In genomic region chr16:66961065-66961744, GRCh38 we compare ENCODE assay signal across 8 cellular contexts.
A peak's percentile ranks its signal among the peaks of the same experiment; 100 is the strongest.
DNase-seq lines count a peak whose midpoint lies in the region; ATAC-seq and TF ChIP-seq lines count a peak whose summit lies in the region.

A gene with protein sequence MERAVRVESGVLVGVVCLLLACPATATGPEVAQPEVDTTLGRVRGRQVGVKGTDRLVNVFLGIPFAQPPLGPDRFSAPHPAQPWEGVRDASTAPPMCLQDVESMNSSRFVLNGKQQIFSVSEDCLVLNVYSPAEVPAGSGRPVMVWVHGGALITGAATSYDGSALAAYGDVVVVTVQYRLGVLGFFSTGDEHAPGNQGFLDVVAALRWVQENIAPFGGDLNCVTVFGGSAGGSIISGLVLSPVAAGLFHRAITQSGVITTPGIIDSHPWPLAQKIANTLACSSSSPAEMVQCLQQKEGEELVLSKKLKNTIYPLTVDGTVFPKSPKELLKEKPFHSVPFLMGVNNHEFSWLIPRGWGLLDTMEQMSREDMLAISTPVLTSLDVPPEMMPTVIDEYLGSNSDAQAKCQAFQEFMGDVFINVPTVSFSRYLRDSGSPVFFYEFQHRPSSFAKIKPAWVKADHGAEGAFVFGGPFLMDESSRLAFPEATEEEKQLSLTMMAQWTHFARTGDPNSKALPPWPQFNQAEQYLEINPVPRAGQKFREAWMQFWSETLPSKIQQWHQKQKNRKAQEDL (plus strand): TSS chr16:66961266. CDS start chr16:66961308, 42 bp downstream.

- no peaks in the 10 kb centered on the region for H3K36me3 ChIP-seq in SK-N-MC (ENCODE audit: insufficient read depth, low read length)

- H3K9ac ChIP-seq in SK-N-MC (ENCODE audit: insufficient read length) = no peak within 1 kb of the TSS

- peak within 1 kb of the TSS; percentile 68 for H3K4me3 ChIP-seq in SK-N-MC
- no peak within 1 kb of the TSS for H3K4me3 ChIP-seq in coronary artery

- ATAC-seq in GM21576 (IDR thresholded peaks at IDR 0.05; ENCODE audit: unreplicated experiment) = peak; percentile 69

- H3K27ac ChIP-seq in SK-N-MC = no peak within 1 kb of the TSS
- H3K27ac ChIP-seq in angular gyrus (ENCODE audit: low read depth, low read length) = peak within 1 kb of the TSS; percentile 30
- peak within 1 kb of the TSS in 1 of 2 donors; percentile 60 for H3K27ac ChIP-seq in coronary artery

- no peaks in the 10 kb centered on the region for H3K9me3 ChIP-seq in SK-N-MC (ENCODE audit: low read depth, low read length)

- DNase-seq in DMS53 (lab: John Stamatoyannopoulos, UW) (peak; percentile 88), LoVo (ENCODE audit: low spot score) (peak; percentile 71), SK-N-MC (ENCODE audit: low read depth, low spot score) (no peak), iPS DF 4.7 (ENCODE audit: extremely low read depth, low spot score) (peak; percentile 87), coronary artery (ENCODE audit: low spot score) (no peak)
- DNase-seq in stimulated activated CD4-positive, alpha-beta T cell treated with anti-CD3 and anti-CD28 coated beads, Interleukin-12 subunit alpha, Interleukin-12 subunit beta, amount 100 ng/mL, for 24 hours (ENCODE audit: low read depth in 2 of 2) = peak; percentile 32 to 63

- TF ChIP-seq CTCF in coronary artery (IDR thresholded peaks at IDR 0.05) = no peak

Comparison
In these comparisons a context has a peak if more than half of its experiments do, and no peak if none do; other contexts are left out.
1. DNase-seq: peak in DMS53 (single experiment), LoVo (single experiment), iPS DF 4.7 (single experiment) and stimulated activated CD4-positive, alpha-beta T cell treated with anti-CD3 and anti-CD28 coated beads, Interleukin-12 subunit alpha, Interleukin-12 subunit beta, amount 100 ng/mL, for 24 hours (2 of 2); none in SK-N-MC (single experiment) and coronary artery (single experiment).